ENCODE assay signal across 24 cellular contexts in genomic region chr22:21030032-21030431, GRCh38. TPM values are rescaled to one million over a fixed set of nuclear protein-coding genes. Genes with fewer than 3 reads are reported as not detected.
"Had no signal": no experiment of that assay in that cellular context is flagged by ENCODE, and none has a peak within 500 bp of the region (broad histone marks: within the 10 kb centered on the region; RNA-seq: fewer than 3 reads in every experiment).

No MANE protein-coding gene starts in this region.

- FAIRE-seq: endometrium, frontal cortex, kidney had no signal

- DNase-seq: effector memory CD4-positive, alpha-beta T cell; heart right ventricle; immature natural killer cell; kidney; left colon; left ventricle myocardium superior; mesenchymal stem cell; midbrain; sigmoid colon; stimulated activated naive CD4-positive, alpha-beta T cell; stomach; substantia nigra; transverse colon had no signal

- H3K36me3 Mint-ChIP-seq: immature natural killer cell; natural killer cell treated with Interleukin-12 subunit alpha and Interleukin-12 subunit beta and Interleukin-15 and Interleukin-18, amount 100 ng/mL, for 72 hours had no signal

- H3K4me3 Mint-ChIP-seq: natural killer cell treated with Interleukin-12 subunit alpha and Interleukin-12 subunit beta and Interleukin-15 and Interleukin-18, amount 100 ng/mL, for 72 hours had no signal

- H3K4me3 ChIP-seq: heart right ventricle, lung, sigmoid colon, skin epidermis, stomach, thoracic aorta, transverse colon had no signal

- H3K36me3 ChIP-seq: heart right ventricle, sigmoid colon, stomach, thoracic aorta, transverse colon had no signal

- ATAC-seq: esophagus mucosa; heart right ventricle; left colon; left ventricle myocardium superior; natural killer cell treated with Interleukin-12 subunit alpha and Interleukin-12 subunit beta and Interleukin-15 and Interleukin-18, amount 100 ng/mL, for 72 hours had no signal

- H3K9me3 Mint-ChIP-seq: immature natural killer cell; natural killer cell treated with Interleukin-12 subunit alpha and Interleukin-12 subunit beta and Interleukin-15 and Interleukin-18, amount 100 ng/mL, for 72 hours had no signal

- H3K9me3 ChIP-seq: heart right ventricle, sigmoid colon, stomach, thoracic aorta, transverse colon had no signal

- H3K27ac ChIP-seq: heart right ventricle, sigmoid colon, skin epidermis, stomach, thoracic aorta, transverse colon had no signal

- H3K27ac Mint-ChIP-seq: immature natural killer cell; natural killer cell treated with Interleukin-12 subunit alpha and Interleukin-12 subunit beta and Interleukin-15 and Interleukin-18, amount 100 ng/mL, for 72 hours had no signal

RNA-seq across cellular contexts. Expression of gene SLC7A4, which starts 2.3 kb away (rescaled TPM):
- total RNA-seq: glomerular endothelial cell; natural killer cell treated with Interleukin-12 subunit alpha and Interleukin-12 subunit beta and Interleukin-15 and Interleukin-18, amount 100 ng/mL, for 72 hours; osteocyte; pulmonary artery endothelial cell had no signal
- polyA plus RNA-seq: immature natural killer cell had no signal

RNA-seq across cellular contexts. Expression of gene P2RX6, which starts 15.1 kb away (rescaled TPM):
- total RNA-seq: natural killer cell treated with Interleukin-12 subunit alpha and Interleukin-12 subunit beta and Interleukin-15 and Interleukin-18, amount 100 ng/mL, for 72 hours had no signal
- polyA plus RNA-seq: immature natural killer cell had no signal

RNA-seq across cellular contexts. Expression of gene LRRC74B, which starts 15.7 kb away (rescaled TPM):
- total RNA-seq: fibroblast of lung; glomerular endothelial cell; heart right ventricle; kidney; left ventricle myocardium superior; natural killer cell treated with Interleukin-12 subunit alpha and Interleukin-12 subunit beta and Interleukin-15 and Interleukin-18, amount 100 ng/mL, for 72 hours; osteocyte; pulmonary artery endothelial cell; sigmoid colon; stomach; thoracic aorta; transverse colon had no signal
- polyA plus RNA-seq: fibroblast of lung, heart right ventricle, immature natural killer cell, stomach had no signal
